Comparison of ENCODE assay signal across 17 cellular contexts in genomic region chr6:111076024-111076680, GRCh38. TPM values are rescaled to one million over a fixed set of nuclear protein-coding genes. Genes with fewer than 3 reads are reported as not detected.
A peak's percentile ranks its signal among the peaks of the same experiment; 100 is the strongest.
DNase-seq lines count a peak whose midpoint lies in the region; ATAC-seq, FAIRE-seq and TF ChIP-seq lines count a peak whose summit lies in the region.
"Had no signal": no experiment of that assay in that cellular context is flagged by ENCODE, and none has a peak within 500 bp of the region (broad histone marks: within the 10 kb centered on the region; RNA-seq: fewer than 3 reads in every experiment).

No MANE protein-coding gene starts in this region.

- CTCF ChIA-PET in Calu3 (lab: Charles Lee) = interaction anchor here (0.7 kb wide), 1 partner anchor 159 kb away, joined by 3 read pairs; no protein-coding TSS in a partner anchor

- intact Hi-C loops in Calu3 (cut with micrococcal nuclease; ENCODE audit: unreplicated experiment) = no loop called here
- intact Hi-C loops in dendritic cell treated with granulocyte-macrophage colony-stimulating factor and Interleukin-4, amounts not matched to agents 40 ng/mL and 50 ng/mL, for 4 days (cut with micrococcal nuclease) = no loop called here

- no peaks in the 10 kb centered on the region for H3K9me3 Mint-ChIP-seq in Calu3 (ENCODE audit: low read depth, unreplicated experiment)
- H3K9me3 Mint-ChIP-seq in dendritic cell treated with granulocyte-macrophage colony-stimulating factor and Interleukin-4, amounts not matched to agents 40 ng/mL and 50 ng/mL, for 4 days = no peaks in the 10 kb centered on the region
- H3K9me3 Mint-ChIP-seq: activated naive CD4-positive, alpha-beta T cell treated with anti-CD3 and anti-CD28 coated beads, Interleukin-2, amount 10 ng/mL, durations not matched to agents 7 days and 5 days had no signal

- H3K4me1 Mint-ChIP-seq in Calu3 (ENCODE audit: low read depth, unreplicated experiment) = no peaks in the 10 kb centered on the region
- H3K4me1 Mint-ChIP-seq in dendritic cell treated with granulocyte-macrophage colony-stimulating factor and Interleukin-4, amounts not matched to agents 40 ng/mL and 50 ng/mL, for 4 days (ENCODE audit: low read depth) = peaks cover 15% of the 10 kb centered on the region
- H3K4me1 Mint-ChIP-seq: activated naive CD4-positive, alpha-beta T cell treated with anti-CD3 and anti-CD28 coated beads, Interleukin-2, amount 10 ng/mL, durations not matched to agents 7 days and 5 days had no signal

- no peak overlapping the region for H3K27ac Mint-ChIP-seq in Calu3 (ENCODE audit: unreplicated experiment)
- peak overlapping the region; percentile 85 for H3K27ac Mint-ChIP-seq in dendritic cell treated with granulocyte-macrophage colony-stimulating factor and Interleukin-4, amounts not matched to agents 40 ng/mL and 50 ng/mL, for 4 days
- H3K27ac Mint-ChIP-seq: activated naive CD4-positive, alpha-beta T cell treated with anti-CD3 and anti-CD28 coated beads, Interleukin-2, amount 10 ng/mL, durations not matched to agents 7 days and 5 days had no signal

- no TSS peak for BruUV-seq in Calu3 (replicated peaks; lab: Mats Ljungman, UMichigan)

- TF ChIP-seq CTCF in Calu3 (IDR thresholded peaks at IDR 0.05; ENCODE audit: unreplicated experiment) = no peak

- H3K4me3 Mint-ChIP-seq in Calu3 (ENCODE audit: low read depth, unreplicated experiment) = no peak overlapping the region
- no peak overlapping the region for H3K4me3 Mint-ChIP-seq in dendritic cell treated with granulocyte-macrophage colony-stimulating factor and Interleukin-4, amounts not matched to agents 40 ng/mL and 50 ng/mL, for 4 days
- H3K4me3 Mint-ChIP-seq: activated naive CD4-positive, alpha-beta T cell treated with anti-CD3 and anti-CD28 coated beads, Interleukin-2, amount 10 ng/mL, durations not matched to agents 7 days and 5 days had no signal

- H3K36me3 Mint-ChIP-seq in Calu3 (ENCODE audit: insufficient read depth, unreplicated experiment) = no peaks in the 10 kb centered on the region
- no peaks in the 10 kb centered on the region for H3K36me3 Mint-ChIP-seq in dendritic cell treated with granulocyte-macrophage colony-stimulating factor and Interleukin-4, amounts not matched to agents 40 ng/mL and 50 ng/mL, for 4 days (ENCODE audit: low read depth)
- H3K36me3 Mint-ChIP-seq: activated naive CD4-positive, alpha-beta T cell treated with anti-CD3 and anti-CD28 coated beads, Interleukin-2, amount 10 ng/mL, durations not matched to agents 7 days and 5 days had no signal

- FAIRE-seq in GM19239 (lab: Jason Lieb, UNC) = no peak
- FAIRE-seq: keratinocyte had no signal

- no peaks in the 10 kb centered on the region for H3K27me3 Mint-ChIP-seq in Calu3 (ENCODE audit: unreplicated experiment)
- H3K27me3 Mint-ChIP-seq in dendritic cell treated with granulocyte-macrophage colony-stimulating factor and Interleukin-4, amounts not matched to agents 40 ng/mL and 50 ng/mL, for 4 days = peaks cover 5% of the 10 kb centered on the region

- peak; percentile 22 for DNase-seq in Calu3
- no peak for DNase-seq in left lobe of liver (ENCODE audit: low spot score)
- no peak for DNase-seq in GM19239 (ENCODE audit: insufficient read length, low spot score)
- no peak for DNase-seq in midbrain (lab: John Stamatoyannopoulos, UW)
- DNase-seq in NCI-H2107 treated with DMSO at 0.1 percent for 48 hours (lab: John Stamatoyannopoulos, UW; ENCODE audit: unreplicated experiment) = no peak
- DNase-seq in stimulated activated naive CD4-positive, alpha-beta T cell (lab: John Stamatoyannopoulos, UW) = no peak
- DNase-seq: activated CD4-positive, alpha-beta T cell treated with anti-CD3 and anti-CD28 coated beads for 48 hours; activated naive CD4-positive, alpha-beta T cell treated with anti-CD3 and anti-CD28 coated beads, Interleukin-2, amount 10 ng/mL, durations not matched to agents 7 days and 5 days; COR-L47; GF-D8; NCI-H1436 treated with DMSO at 0.1 percent for 48 hours; NCI-H446; stimulated activated CD4-positive, alpha-beta T cell treated with anti-CD3 and anti-CD28 coated beads, Interleukin-4, amount 100 ng/mL, for 4 hours; testis had no signal

- ATAC-seq in HG03432 (IDR thresholded peaks at IDR 0.05; ENCODE audit: unreplicated experiment) (peak; percentile 65), left lobe of liver (peak; percentile 20)

RNA-seq across cellular contexts. Expression of gene SLC16A10, which starts 11.2 kb away (rescaled TPM):
- 2.6 TPM in 2 replicates for total RNA-seq in Calu3 (2022)
- total RNA-seq in left lobe of liver = 14.9 TPM
